In the genomic region with DNA sequence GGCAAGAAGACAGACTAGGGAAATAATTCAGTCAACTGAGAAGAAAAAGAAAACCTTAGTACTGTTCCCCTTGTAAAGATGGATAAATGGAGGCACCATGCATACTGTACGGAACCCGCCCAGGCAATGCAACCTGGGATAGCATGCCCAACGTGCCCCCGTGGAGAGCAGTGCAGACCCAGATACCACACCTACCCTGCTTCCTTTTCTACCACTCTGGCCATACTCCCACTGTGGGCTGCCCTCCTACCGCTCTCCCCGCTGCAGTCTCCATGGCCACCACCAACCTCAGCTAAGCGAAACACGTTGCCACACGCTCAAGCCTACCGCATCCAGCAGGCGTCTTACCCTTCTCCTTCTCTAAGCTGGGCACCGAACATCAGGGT, we compare ENCODE assay signal across 1 cellular context.
TF ChIP-seq lines count a peak whose summit lies in the region.

No MANE protein-coding gene starts in this region.

TF ChIP-seq in K562, 482 proteins besides CTCF, POLR2A, EP300 and RAD21 (continued from another document):
- TF ChIP-seq, protein P1, sequence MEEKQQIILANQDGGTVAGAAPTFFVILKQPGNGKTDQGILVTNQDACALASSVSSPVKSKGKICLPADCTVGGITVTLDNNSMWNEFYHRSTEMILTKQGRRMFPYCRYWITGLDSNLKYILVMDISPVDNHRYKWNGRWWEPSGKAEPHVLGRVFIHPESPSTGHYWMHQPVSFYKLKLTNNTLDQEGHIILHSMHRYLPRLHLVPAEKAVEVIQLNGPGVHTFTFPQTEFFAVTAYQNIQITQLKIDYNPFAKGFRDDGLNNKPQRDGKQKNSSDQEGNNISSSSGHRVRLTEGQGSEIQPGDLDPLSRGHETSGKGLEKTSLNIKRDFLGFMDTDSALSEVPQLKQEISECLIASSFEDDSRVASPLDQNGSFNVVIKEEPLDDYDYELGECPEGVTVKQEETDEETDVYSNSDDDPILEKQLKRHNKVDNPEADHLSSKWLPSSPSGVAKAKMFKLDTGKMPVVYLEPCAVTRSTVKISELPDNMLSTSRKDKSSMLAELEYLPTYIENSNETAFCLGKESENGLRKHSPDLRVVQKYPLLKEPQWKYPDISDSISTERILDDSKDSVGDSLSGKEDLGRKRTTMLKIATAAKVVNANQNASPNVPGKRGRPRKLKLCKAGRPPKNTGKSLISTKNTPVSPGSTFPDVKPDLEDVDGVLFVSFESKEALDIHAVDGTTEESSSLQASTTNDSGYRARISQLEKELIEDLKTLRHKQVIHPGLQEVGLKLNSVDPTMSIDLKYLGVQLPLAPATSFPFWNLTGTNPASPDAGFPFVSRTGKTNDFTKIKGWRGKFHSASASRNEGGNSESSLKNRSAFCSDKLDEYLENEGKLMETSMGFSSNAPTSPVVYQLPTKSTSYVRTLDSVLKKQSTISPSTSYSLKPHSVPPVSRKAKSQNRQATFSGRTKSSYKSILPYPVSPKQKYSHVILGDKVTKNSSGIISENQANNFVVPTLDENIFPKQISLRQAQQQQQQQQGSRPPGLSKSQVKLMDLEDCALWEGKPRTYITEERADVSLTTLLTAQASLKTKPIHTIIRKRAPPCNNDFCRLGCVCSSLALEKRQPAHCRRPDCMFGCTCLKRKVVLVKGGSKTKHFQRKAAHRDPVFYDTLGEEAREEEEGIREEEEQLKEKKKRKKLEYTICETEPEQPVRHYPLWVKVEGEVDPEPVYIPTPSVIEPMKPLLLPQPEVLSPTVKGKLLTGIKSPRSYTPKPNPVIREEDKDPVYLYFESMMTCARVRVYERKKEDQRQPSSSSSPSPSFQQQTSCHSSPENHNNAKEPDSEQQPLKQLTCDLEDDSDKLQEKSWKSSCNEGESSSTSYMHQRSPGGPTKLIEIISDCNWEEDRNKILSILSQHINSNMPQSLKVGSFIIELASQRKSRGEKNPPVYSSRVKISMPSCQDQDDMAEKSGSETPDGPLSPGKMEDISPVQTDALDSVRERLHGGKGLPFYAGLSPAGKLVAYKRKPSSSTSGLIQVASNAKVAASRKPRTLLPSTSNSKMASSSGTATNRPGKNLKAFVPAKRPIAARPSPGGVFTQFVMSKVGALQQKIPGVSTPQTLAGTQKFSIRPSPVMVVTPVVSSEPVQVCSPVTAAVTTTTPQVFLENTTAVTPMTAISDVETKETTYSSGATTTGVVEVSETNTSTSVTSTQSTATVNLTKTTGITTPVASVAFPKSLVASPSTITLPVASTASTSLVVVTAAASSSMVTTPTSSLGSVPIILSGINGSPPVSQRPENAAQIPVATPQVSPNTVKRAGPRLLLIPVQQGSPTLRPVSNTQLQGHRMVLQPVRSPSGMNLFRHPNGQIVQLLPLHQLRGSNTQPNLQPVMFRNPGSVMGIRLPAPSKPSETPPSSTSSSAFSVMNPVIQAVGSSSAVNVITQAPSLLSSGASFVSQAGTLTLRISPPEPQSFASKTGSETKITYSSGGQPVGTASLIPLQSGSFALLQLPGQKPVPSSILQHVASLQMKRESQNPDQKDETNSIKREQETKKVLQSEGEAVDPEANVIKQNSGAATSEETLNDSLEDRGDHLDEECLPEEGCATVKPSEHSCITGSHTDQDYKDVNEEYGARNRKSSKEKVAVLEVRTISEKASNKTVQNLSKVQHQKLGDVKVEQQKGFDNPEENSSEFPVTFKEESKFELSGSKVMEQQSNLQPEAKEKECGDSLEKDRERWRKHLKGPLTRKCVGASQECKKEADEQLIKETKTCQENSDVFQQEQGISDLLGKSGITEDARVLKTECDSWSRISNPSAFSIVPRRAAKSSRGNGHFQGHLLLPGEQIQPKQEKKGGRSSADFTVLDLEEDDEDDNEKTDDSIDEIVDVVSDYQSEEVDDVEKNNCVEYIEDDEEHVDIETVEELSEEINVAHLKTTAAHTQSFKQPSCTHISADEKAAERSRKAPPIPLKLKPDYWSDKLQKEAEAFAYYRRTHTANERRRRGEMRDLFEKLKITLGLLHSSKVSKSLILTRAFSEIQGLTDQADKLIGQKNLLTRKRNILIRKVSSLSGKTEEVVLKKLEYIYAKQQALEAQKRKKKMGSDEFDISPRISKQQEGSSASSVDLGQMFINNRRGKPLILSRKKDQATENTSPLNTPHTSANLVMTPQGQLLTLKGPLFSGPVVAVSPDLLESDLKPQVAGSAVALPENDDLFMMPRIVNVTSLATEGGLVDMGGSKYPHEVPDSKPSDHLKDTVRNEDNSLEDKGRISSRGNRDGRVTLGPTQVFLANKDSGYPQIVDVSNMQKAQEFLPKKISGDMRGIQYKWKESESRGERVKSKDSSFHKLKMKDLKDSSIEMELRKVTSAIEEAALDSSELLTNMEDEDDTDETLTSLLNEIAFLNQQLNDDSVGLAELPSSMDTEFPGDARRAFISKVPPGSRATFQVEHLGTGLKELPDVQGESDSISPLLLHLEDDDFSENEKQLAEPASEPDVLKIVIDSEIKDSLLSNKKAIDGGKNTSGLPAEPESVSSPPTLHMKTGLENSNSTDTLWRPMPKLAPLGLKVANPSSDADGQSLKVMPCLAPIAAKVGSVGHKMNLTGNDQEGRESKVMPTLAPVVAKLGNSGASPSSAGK (IDR thresholded peaks at IDR 0.05), result no peak; the same call in 1 of the 2 replicates
- TF ChIP-seq, protein P2, sequence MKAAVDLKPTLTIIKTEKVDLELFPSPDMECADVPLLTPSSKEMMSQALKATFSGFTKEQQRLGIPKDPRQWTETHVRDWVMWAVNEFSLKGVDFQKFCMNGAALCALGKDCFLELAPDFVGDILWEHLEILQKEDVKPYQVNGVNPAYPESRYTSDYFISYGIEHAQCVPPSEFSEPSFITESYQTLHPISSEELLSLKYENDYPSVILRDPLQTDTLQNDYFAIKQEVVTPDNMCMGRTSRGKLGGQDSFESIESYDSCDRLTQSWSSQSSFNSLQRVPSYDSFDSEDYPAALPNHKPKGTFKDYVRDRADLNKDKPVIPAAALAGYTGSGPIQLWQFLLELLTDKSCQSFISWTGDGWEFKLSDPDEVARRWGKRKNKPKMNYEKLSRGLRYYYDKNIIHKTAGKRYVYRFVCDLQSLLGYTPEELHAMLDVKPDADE (conservative IDR thresholded peaks at IDR 0.05; ENCODE audit: control insufficient read depth, low read depth, low read length), result peak; percentile 46; the same call in 1 of the 2 replicates
- TF ChIP-seq DNMT1 (IDR thresholded peaks at IDR 0.05) (no peak), ZFP1 (CRISPR knock-in tag; IDR thresholded peaks at IDR 0.05) (no peak), KDM2B (CRISPR knock-in tag; IDR thresholded peaks at IDR 0.05) (no peak)
- TF ChIP-seq, protein P3, sequence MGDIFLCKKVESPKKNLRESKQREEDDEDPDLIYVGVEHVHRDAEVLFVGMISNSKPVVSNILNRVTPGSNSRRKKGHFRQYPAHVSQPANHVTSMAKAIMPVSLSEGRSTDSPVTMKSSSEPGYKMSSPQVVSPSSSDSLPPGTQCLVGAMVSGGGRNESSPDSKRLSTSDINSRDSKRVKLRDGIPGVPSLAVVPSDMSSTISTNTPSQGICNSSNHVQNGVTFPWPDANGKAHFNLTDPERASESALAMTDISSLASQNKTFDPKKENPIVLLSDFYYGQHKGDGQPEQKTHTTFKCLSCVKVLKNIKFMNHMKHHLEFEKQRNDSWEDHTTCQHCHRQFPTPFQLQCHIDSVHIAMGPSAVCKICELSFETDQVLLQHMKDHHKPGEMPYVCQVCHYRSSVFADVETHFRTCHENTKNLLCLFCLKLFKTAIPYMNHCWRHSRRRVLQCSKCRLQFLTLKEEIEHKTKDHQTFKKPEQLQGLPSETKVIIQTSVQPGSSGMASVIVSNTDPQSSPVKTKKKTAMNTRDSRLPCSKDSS (IDR thresholded peaks at IDR 0.05; ENCODE audit: low read depth, partially characterized antibody), result no peak
- TF ChIP-seq, protein P4, sequence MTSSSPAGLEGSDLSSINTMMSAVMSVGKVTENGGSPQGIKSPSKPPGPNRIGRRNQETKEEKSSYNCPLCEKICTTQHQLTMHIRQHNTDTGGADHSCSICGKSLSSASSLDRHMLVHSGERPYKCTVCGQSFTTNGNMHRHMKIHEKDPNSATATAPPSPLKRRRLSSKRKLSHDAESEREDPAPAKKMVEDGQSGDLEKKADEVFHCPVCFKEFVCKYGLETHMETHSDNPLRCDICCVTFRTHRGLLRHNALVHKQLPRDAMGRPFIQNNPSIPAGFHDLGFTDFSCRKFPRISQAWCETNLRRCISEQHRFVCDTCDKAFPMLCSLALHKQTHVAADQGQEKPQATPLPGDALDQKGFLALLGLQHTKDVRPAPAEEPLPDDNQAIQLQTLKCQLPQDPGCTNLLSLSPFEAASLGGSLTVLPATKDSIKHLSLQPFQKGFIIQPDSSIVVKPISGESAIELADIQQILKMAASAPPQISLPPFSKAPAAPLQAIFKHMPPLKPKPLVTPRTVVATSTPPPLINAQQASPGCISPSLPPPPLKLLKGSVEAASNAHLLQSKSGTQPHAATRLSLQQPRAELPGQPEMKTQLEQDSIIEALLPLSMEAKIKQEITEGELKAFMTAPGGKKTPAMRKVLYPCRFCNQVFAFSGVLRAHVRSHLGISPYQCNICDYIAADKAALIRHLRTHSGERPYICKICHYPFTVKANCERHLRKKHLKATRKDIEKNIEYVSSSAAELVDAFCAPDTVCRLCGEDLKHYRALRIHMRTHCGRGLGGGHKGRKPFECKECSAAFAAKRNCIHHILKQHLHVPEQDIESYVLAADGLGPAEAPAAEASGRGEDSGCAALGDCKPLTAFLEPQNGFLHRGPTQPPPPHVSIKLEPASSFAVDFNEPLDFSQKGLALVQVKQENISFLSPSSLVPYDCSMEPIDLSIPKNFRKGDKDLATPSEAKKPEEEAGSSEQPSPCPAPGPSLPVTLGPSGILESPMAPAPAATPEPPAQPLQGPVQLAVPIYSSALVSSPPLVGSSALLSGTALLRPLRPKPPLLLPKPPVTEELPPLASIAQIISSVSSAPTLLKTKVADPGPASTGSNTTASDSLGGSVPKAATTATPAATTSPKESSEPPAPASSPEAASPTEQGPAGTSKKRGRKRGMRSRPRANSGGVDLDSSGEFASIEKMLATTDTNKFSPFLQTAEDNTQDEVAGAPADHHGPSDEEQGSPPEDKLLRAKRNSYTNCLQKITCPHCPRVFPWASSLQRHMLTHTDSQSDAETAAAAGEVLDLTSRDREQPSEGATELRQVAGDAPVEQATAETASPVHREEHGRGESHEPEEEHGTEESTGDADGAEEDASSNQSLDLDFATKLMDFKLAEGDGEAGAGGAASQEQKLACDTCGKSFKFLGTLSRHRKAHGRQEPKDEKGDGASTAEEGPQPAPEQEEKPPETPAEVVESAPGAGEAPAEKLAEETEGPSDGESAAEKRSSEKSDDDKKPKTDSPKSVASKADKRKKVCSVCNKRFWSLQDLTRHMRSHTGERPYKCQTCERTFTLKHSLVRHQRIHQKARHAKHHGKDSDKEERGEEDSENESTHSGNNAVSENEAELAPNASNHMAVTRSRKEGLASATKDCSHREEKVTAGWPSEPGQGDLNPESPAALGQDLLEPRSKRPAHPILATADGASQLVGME (CRISPR knock-in tag; IDR thresholded peaks at IDR 0.05), result no peak
- TF ChIP-seq, protein P5, sequence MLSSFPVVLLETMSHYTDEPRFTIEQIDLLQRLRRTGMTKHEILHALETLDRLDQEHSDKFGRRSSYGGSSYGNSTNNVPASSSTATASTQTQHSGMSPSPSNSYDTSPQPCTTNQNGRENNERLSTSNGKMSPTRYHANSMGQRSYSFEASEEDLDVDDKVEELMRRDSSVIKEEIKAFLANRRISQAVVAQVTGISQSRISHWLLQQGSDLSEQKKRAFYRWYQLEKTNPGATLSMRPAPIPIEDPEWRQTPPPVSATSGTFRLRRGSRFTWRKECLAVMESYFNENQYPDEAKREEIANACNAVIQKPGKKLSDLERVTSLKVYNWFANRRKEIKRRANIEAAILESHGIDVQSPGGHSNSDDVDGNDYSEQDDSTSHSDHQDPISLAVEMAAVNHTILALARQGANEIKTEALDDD (IDR thresholded peaks at IDR 0.05), result no peak
